Comparison of ENCODE assay signal across 14 cellular contexts in the genomic region with DNA sequence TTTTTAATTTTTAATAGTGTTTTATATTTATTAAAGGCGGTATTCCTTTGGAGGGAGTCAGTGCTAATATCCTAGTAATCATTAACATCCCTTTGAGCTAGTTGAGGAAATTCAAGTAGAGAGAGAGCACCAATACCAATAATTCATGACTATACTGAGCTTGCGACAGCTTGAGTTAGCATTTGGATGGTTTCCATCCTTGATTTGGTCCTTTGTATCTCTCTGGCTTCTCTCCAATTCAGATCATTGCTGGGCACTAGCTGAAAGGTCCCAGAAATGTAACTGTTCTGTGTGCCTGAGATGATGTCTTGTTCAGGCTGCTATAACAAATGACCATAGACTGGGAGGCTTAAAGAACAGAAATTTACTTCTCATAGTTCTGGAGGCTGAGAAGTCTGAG.
DNase-seq lines count a peak whose midpoint lies in the region; ATAC-seq and TF ChIP-seq lines count a peak whose summit lies in the region.
"Had no signal": no experiment of that assay in that cellular context is flagged by ENCODE, and none has a peak within 500 bp of the region (broad histone marks: within the 10 kb centered on the region; RNA-seq: fewer than 3 reads in every experiment).

No MANE protein-coding gene starts in this region.

- H3K4me2 ChIP-seq in Karpas-422 (ENCODE audit: low read depth, low read length, poor library complexity, severe bottlenecking): no peak overlapping the region

- no peak overlapping the region for H3K4me3 ChIP-seq in body of pancreas
- H3K4me3 ChIP-seq in psoas muscle: no peak overlapping the region
- H3K4me3 ChIP-seq in Karpas-422 (ENCODE audit: low read length): no peak overlapping the region
- H3K4me3 ChIP-seq: K562 had no signal

- H3K4me1 ChIP-seq in body of pancreas (peaks cover 33% of the 10 kb centered on the region), psoas muscle (peaks cover 46% of the 10 kb centered on the region), Karpas-422 (ENCODE audit: low read length) (no peaks in the 10 kb centered on the region)

- 45 to 51% methylated on average over 2 of the region's 2 CpGs for WGBS in body of pancreas, 2 donors
- 66 to 77% (median 69%) methylated on average over 2 of the region's 2 CpGs for WGBS in psoas muscle, 3 donors

- peak; percentile 29 for DNase-seq in NCI-H345 (lab: John Stamatoyannopoulos, UW)
- no peak for DNase-seq in NCI-H345 treated with DMSO at 0.1 percent for 48 hours (lab: John Stamatoyannopoulos, UW; ENCODE audit: unreplicated experiment)
- DNase-seq in NCI-H2081 treated with DMSO at 0.1 percent for 48 hours (lab: John Stamatoyannopoulos, UW): peak; percentile 48
- no peak for DNase-seq in body of pancreas
- DNase-seq in psoas muscle: no peak
- DNase-seq in Karpas-422: no peak
- DNase-seq in activated T-cell treated with anti-CD3 and anti-CD28 coated beads for 4 hours: no peak
- no peak for DNase-seq in Ammon's horn (ENCODE audit: low spot score)
- DNase-seq: DMS79 treated with DMSO at 0.1 percent for 48 hours, NCI-H1417, NCI-H1694 treated with DMSO at 0.1 percent for 48 hours, NCI-H524 treated with DMSO at 0.1 percent for 48 hours had no signal

- H3K36me3 ChIP-seq in body of pancreas (replicated peaks in 1 of 2; ENCODE audit: insufficient read depth in 1 of 2, low read depth in 2 of 2) (peaks cover 0 to 2% of the 10 kb centered on the region in 2 donors), psoas muscle (ENCODE audit: insufficient read depth in 1 of 2, low read depth in 1 of 2) (peaks cover 0 to 88% of the 10 kb centered on the region in 2 donors), Karpas-422 (ENCODE audit: insufficient read depth, low read length) (peaks cover 52% of the 10 kb centered on the region)

- no peaks in the 10 kb centered on the region for H3K9me3 ChIP-seq in body of pancreas
- no peaks in the 10 kb centered on the region for H3K9me3 ChIP-seq in psoas muscle
- no peaks in the 10 kb centered on the region for H3K9me3 ChIP-seq in Karpas-422 (ENCODE audit: low read length)

- intact Hi-C loops in body of pancreas (cut with DNase I): no loop called here
- intact Hi-C loops in psoas muscle (cut with DNase I): loop anchor here in 1 of 2 donors (10.0 kb wide), 1 partner anchor 1229 kb away; no protein-coding TSS in a partner anchor

- TF ChIP-seq POLR2A in body of pancreas (IDR thresholded peaks at IDR 0.05): no peak

- no peak overlapping the region for H3K9ac ChIP-seq in Karpas-422 (ENCODE audit: low read length)

- H4K20me1 ChIP-seq in Karpas-422 (ENCODE audit: insufficient read depth, low read depth, low read length): no peaks in the 10 kb centered on the region; the same call in 1 of the 2 replicates

- no peaks in the 10 kb centered on the region for H3K9me2 ChIP-seq in Karpas-422 (replicated peaks; ENCODE audit: insufficient read depth, low read length)

- H3K79me2 ChIP-seq in Karpas-422 (ENCODE audit: low read length): 0 out of 2 replicates have a peak, but pooled peaks cover 7% of the 10 kb centered on the region

- TF ChIP-seq CTCF in body of pancreas (IDR thresholded peaks at IDR 0.05) (no peak), psoas muscle (IDR thresholded peaks at IDR 0.05) (no peak)

- H2AFZ ChIP-seq in Karpas-422 (ENCODE audit: low read length): no peak overlapping the region

- H3K27ac ChIP-seq in body of pancreas (peak overlapping the region in 2 of 4 donors; percentile 26 to 30), psoas muscle (peak overlapping the region; percentile 60), Karpas-422 (ENCODE audit: low read length) (no peak overlapping the region)

- H3K27me3 ChIP-seq in body of pancreas (no peaks in the 10 kb centered on the region), psoas muscle (ENCODE audit: insufficient read depth in 3 of 3, low read length in 2 of 3) (no peaks in the 10 kb centered on the region), Karpas-422 (ENCODE audit: low read length) (no peaks in the 10 kb centered on the region)

- ATAC-seq in body of pancreas (peak; percentile 54), psoas muscle (no peak)
- ATAC-seq: K562, Right ventricle myocardium inferior had no signal

Comparison
In these comparisons a context has a peak if more than half of its experiments do, and no peak if none do; other contexts are left out.
1. DNase-seq: peak in NCI-H345 (single experiment) and NCI-H2081 treated with DMSO at 0.1 percent for 48 hours (single experiment); none in NCI-H345 treated with DMSO at 0.1 percent for 48 hours (single experiment), body of pancreas (0 of 4), psoas muscle (0 of 2), Karpas-422 (single experiment), activated T-cell treated with anti-CD3 and anti-CD28 coated beads for 4 hours (single experiment) and Ammon's horn (single experiment).